Comparison of ENCODE assay signal across 11 cellular contexts in genomic region chrX:22135171-22135711, GRCh38.
DNase-seq lines count a peak whose midpoint lies in the region; ATAC-seq and TF ChIP-seq lines count a peak whose summit lies in the region.
"Had no signal": no experiment of that assay in that cellular context is flagged by ENCODE, and none has a peak within 500 bp of the region (broad histone marks: within the 10 kb centered on the region; RNA-seq: fewer than 3 reads in every experiment).

No MANE protein-coding gene starts in this region.

- peak overlapping the region; percentile 73 for H3K27ac ChIP-seq in hepatocyte
- H3K27ac ChIP-seq in upper lobe of left lung = peak overlapping the region in 1 of 4 donors; percentile 54
- H3K27ac ChIP-seq: spleen had no signal

- H3K36me3 ChIP-seq in hepatocyte (replicated peaks; ENCODE audit: insufficient read depth, low read depth) (no peaks in the 10 kb centered on the region), upper lobe of left lung (no peaks in the 10 kb centered on the region)
- H3K36me3 ChIP-seq: spleen, transverse colon had no signal

- no peak for TF ChIP-seq EP300 in upper lobe of left lung (IDR thresholded peaks at IDR 0.05)

- no peak overlapping the region for H2AFZ ChIP-seq in hepatocyte

- DNase-seq in NCI-H82 (lab: John Stamatoyannopoulos, UW) = peak; percentile 30
- DNase-seq in NCI-H82 treated with DMSO at 0.1 percent for 48 hours (lab: John Stamatoyannopoulos, UW; ENCODE audit: unreplicated experiment) = no peak
- peak; percentile 72 for DNase-seq in amniotic epithelial cell (ENCODE audit: low read depth)
- DNase-seq in hepatocyte (ENCODE audit: low spot score) = no peak
- DNase-seq in upper lobe of left lung = no peak
- no peak for DNase-seq in NCI-H1417 (lab: John Stamatoyannopoulos, UW)
- DNase-seq: activated T-cell treated with anti-CD3 and anti-CD28 coated beads, Interleukin-2, amount 50 U/mL, for 48 hours; spleen; transverse colon had no signal

- H3K9me2 ChIP-seq in hepatocyte (replicated peaks; ENCODE audit: insufficient read depth) = no peaks in the 10 kb centered on the region

- no peaks in the 10 kb centered on the region for H4K20me1 ChIP-seq in hepatocyte (ENCODE audit: insufficient read depth, poor library complexity, severe bottlenecking)

- H3K4me2 ChIP-seq in hepatocyte = peak overlapping the region; percentile 3

- H3K27me3 ChIP-seq in hepatocyte (no peaks in the 10 kb centered on the region), upper lobe of left lung (no peaks in the 10 kb centered on the region)
- H3K27me3 ChIP-seq: spleen, transverse colon had no signal

- no peaks in the 10 kb centered on the region for H3K79me2 ChIP-seq in hepatocyte

- H3K4me1 ChIP-seq in hepatocyte (ENCODE audit: insufficient read depth) = peaks cover 12% of the 10 kb centered on the region
- H3K4me1 ChIP-seq in upper lobe of left lung = no peaks in the 10 kb centered on the region

- ATAC-seq in upper lobe of left lung (ENCODE audit: low FRiP score in 2 of 2) (peak; percentile 35 to 44), HG03159 (IDR thresholded peaks at IDR 0.05; ENCODE audit: unreplicated experiment) (no peak), HG02970 (IDR thresholded peaks at IDR 0.05; ENCODE audit: low FRiP score, unreplicated experiment) (no peak)

- H3K9me3 ChIP-seq in hepatocyte (ENCODE audit: low read depth) (no peaks in the 10 kb centered on the region), upper lobe of left lung (no peaks in the 10 kb centered on the region)
- H3K9me3 ChIP-seq: spleen, transverse colon had no signal

- no peak overlapping the region for H3K4me3 ChIP-seq in hepatocyte
- no peak overlapping the region for H3K4me3 ChIP-seq in upper lobe of left lung
- H3K4me3 ChIP-seq: spleen, transverse colon had no signal

- 60% methylated on average over 4 of the region's 4 CpGs for WGBS in hepatocyte (ENCODE audit: low lambda C conversion rate, missing lambda C conversion rate)
- WGBS in upper lobe of left lung, 2 donors = 50 to 53% methylated on average over 1 to 4 of the region's 4 CpGs

- TF ChIP-seq POLR2A in upper lobe of left lung (IDR thresholded peaks at IDR 0.05) = no peak

- TF ChIP-seq CTCF in hepatocyte (IDR thresholded peaks at IDR 0.05; ENCODE audit: poor library complexity) (no peak), upper lobe of left lung (IDR thresholded peaks at IDR 0.05) (no peak)

Comparison
In these comparisons a context has a peak if more than half of its experiments do, and no peak if none do; other contexts are left out.
1. DNase-seq: peak in NCI-H82 (single experiment) and amniotic epithelial cell (single experiment); none in NCI-H82 treated with DMSO at 0.1 percent for 48 hours (single experiment), hepatocyte (single experiment), upper lobe of left lung (0 of 2) and NCI-H1417 (0 of 3).
2. ATAC-seq: peak in upper lobe of left lung (2 of 2); none in HG03159 (single experiment) and HG02970 (single experiment).